ENCODE assay signal across 19 cellular contexts in the genomic region with DNA sequence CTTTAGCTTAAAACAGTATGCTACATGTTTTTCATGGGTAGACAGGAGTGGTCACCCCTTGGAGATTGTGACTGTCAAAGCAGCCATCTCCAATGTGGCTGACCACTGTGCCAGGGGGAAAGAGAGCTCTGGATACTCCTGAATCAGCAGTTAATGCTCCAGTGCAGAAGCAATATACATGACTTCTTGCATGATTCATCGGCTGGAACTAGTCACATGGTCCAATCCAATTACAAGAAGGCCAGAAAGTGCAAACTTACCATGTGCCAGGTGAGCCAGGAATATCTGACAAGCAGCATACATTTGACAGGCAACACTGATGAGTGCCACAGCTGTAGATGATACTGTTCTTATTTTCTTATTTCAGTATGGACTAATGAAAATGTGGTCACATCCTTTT.
DNase-seq lines count a peak whose midpoint lies in the region; ATAC-seq, FAIRE-seq and TF ChIP-seq lines count a peak whose summit lies in the region.
"Had no signal": no experiment of that assay in that cellular context is flagged by ENCODE, and none has a peak within 500 bp of the region (broad histone marks: within the 10 kb centered on the region; RNA-seq: fewer than 3 reads in every experiment).

No MANE protein-coding gene starts in this region.

- H4K20me1 ChIP-seq in endothelial cell of umbilical vein (replicated peaks; ENCODE audit: control insufficient read depth, extremely low read depth, insufficient read depth, low read length) (no peaks in the 10 kb centered on the region), osteoblast (ENCODE audit: insufficient read depth, low read length) (no peaks in the 10 kb centered on the region)
- H4K20me1 ChIP-seq: BLaER1 treated with 17β-estradiol and CSF1 and Interleukin-3, amounts not matched to agents 10 nM and 100 nM had no signal

- H3K9me3 ChIP-seq in endothelial cell of umbilical vein (replicated peaks; ENCODE audit: control insufficient read depth, insufficient read depth, low read length) (no peaks in the 10 kb centered on the region), osteoblast (ENCODE audit: low read depth, low read length) (no peaks in the 10 kb centered on the region), thyroid gland (no peaks in the 10 kb centered on the region)
- H3K9me3 ChIP-seq: thoracic aorta had no signal

- H3K4me1 ChIP-seq in endothelial cell of umbilical vein (ENCODE audit: control insufficient read depth, extremely low read depth, insufficient read depth, low read length) (peaks cover 2% of the 10 kb centered on the region), osteoblast (ENCODE audit: insufficient read depth, low read length) (peaks cover 38% of the 10 kb centered on the region), thyroid gland (peaks cover 8 to 24% of the 10 kb centered on the region in 2 donors)

- FAIRE-seq in endothelial cell of umbilical vein (lab: Jason Lieb, UNC) = no peak
- FAIRE-seq: islet of Langerhans had no signal

- H3K4me3 ChIP-seq in endothelial cell of umbilical vein (replicated peaks in 1 of 3; ENCODE audit: insufficient read depth in 1 of 3, low read depth in 1 of 3, low read length in 3 of 3) = no peak overlapping the region
- H3K4me3 ChIP-seq in osteoblast (ENCODE audit: insufficient read depth, low read length) = no peak overlapping the region
- H3K4me3 ChIP-seq in thyroid gland (replicated peaks in 1 of 3) = no peak overlapping the region
- H3K4me3 ChIP-seq: BLaER1 treated with 17β-estradiol and CSF1 and Interleukin-3, amounts not matched to agents 10 nM and 100 nM; thoracic aorta had no signal

- no peak overlapping the region for H2AFZ ChIP-seq in endothelial cell of umbilical vein (ENCODE audit: low read depth, low read length)
- no peak overlapping the region for H2AFZ ChIP-seq in osteoblast (ENCODE audit: low read length)

- H3K27ac ChIP-seq in endothelial cell of umbilical vein (ENCODE audit: insufficient read depth, low read depth, low read length) (no peak overlapping the region), osteoblast (ENCODE audit: low read depth, low read length) (peak overlapping the region; percentile 59), thyroid gland (no peak overlapping the region)
- H3K27ac ChIP-seq: BLaER1 treated with 17β-estradiol and CSF1 and Interleukin-3, amounts not matched to agents 10 nM and 100 nM; thoracic aorta had no signal

- DNase-seq in HPDE6-E6E7 (ENCODE audit: extremely low spot score) (peak; percentile 9), RPMI8226 (peak; percentile 14), endothelial cell of umbilical vein (ENCODE audit: low read depth, low spot score) (peak; percentile 12), osteoblast (ENCODE audit: insufficient read length, low spot score, missing footprints) (no peak), thyroid gland (no peak), iPS-NIHi11 (ENCODE audit: low spot score) (no peak)
- DNase-seq: activated CD8-positive, alpha-beta memory T cell treated with anti-CD3 and anti-CD28 coated beads, Interleukin-2, amount 50 U/mL, for 4 hours; activated naive CD4-positive, alpha-beta T cell treated with Interleukin-2 at 50 U/mL for 16 hours; caudate nucleus; DMS79; effector memory CD8-positive, alpha-beta T cell; MM.1S; NCI-H1930; NCI-H524 treated with DMSO at 0.1 percent for 48 hours; stimulated activated CD4-positive, alpha-beta T cell treated with anti-CD3 and anti-CD28 coated beads, Interleukin-4, amount 100 ng/mL, for 24 hours had no signal

- dilution Hi-C loops in endothelial cell of umbilical vein (cut with MboI; ENCODE audit: extremely low pct_ligation_motif_present, low sequenced_read_pairs) = no loop called here

- TF ChIP-seq CTCF in endothelial cell of umbilical vein (IDR thresholded peaks at IDR 0.05; ENCODE audit: extremely low read depth in 1 of 2, insufficient read depth in 1 of 2, low read depth in 1 of 2, low read length in 2 of 2) (no peak), osteoblast (IDR thresholded peaks at IDR 0.05; ENCODE audit: extremely low read depth, low read depth, low read length) (no peak), thyroid gland (IDR thresholded peaks at IDR 0.05) (no peak)

- H3K27me3 ChIP-seq in endothelial cell of umbilical vein (ENCODE audit: control insufficient read depth in 2 of 2, insufficient read depth in 2 of 2, low read length in 2 of 2) (no peaks in the 10 kb centered on the region), osteoblast (ENCODE audit: insufficient read depth, low read length) (peaks cover 5% of the 10 kb centered on the region), thyroid gland (no peaks in the 10 kb centered on the region)
- H3K27me3 ChIP-seq: BLaER1 treated with 17β-estradiol and CSF1 and Interleukin-3, amounts not matched to agents 10 nM and 100 nM had no signal

- no peak overlapping the region for H3K9ac ChIP-seq in endothelial cell of umbilical vein (replicated peaks; ENCODE audit: extremely low read depth, insufficient read depth, low read length)
- H3K9ac ChIP-seq: BLaER1 treated with 17β-estradiol and CSF1 and Interleukin-3, amounts not matched to agents 10 nM and 100 nM had no signal

- intact Hi-C loops in endothelial cell of umbilical vein (cut with micrococcal nuclease) (no loop called here), thyroid gland (cut with DNase I) (no loop called here)

- no peaks in the 10 kb centered on the region for H3K79me2 ChIP-seq in endothelial cell of umbilical vein (ENCODE audit: control insufficient read depth, insufficient read depth, low read length)
- no peaks in the 10 kb centered on the region for H3K79me2 ChIP-seq in osteoblast (ENCODE audit: insufficient read depth, low read length)

- TF ChIP-seq POLR2A in endothelial cell of umbilical vein (IDR thresholded peaks at IDR 0.05; ENCODE audit: low read depth, low read length) (no peak), thyroid gland (IDR thresholded peaks at IDR 0.05) (no peak)

- CTCF ChIA-PET in endothelial cell of umbilical vein (lab: Charles Lee) = no interaction called here

- no TSS peak for BruUV-seq in endothelial cell of umbilical vein (replicated peaks; lab: Mats Ljungman, UMichigan)

- H3K9me1 ChIP-seq in endothelial cell of umbilical vein (replicated peaks; ENCODE audit: control insufficient read depth, extremely low read depth, insufficient read depth, low read length) = no peaks in the 10 kb centered on the region

- no peak for ATAC-seq in HG02885 (IDR thresholded peaks at IDR 0.05; ENCODE audit: poor library complexity, unreplicated experiment)
- ATAC-seq: effector memory CD8-positive, alpha-beta T cell had no signal

- H3K4me2 ChIP-seq in endothelial cell of umbilical vein (ENCODE audit: insufficient read depth, low read length) (no peak overlapping the region), osteoblast (ENCODE audit: insufficient read depth, low read length) (peak overlapping the region; percentile 31)
- H3K4me2 ChIP-seq: BLaER1 treated with 17β-estradiol and CSF1 and Interleukin-3, amounts not matched to agents 10 nM and 100 nM had no signal

- WGBS in thyroid gland, 2 donors = 22 to 35% methylated on average over 1 of the region's 1 CpG

- POLR2A ChIA-PET in endothelial cell of umbilical vein (lab: Charles Lee) = no interaction called here

- H3K36me3 ChIP-seq in endothelial cell of umbilical vein (ENCODE audit: control insufficient read depth in 2 of 2, extremely low read depth in 1 of 2, insufficient read depth in 2 of 2, low read length in 2 of 2) = no peaks in the 10 kb centered on the region
- no peaks in the 10 kb centered on the region for H3K36me3 ChIP-seq in osteoblast (ENCODE audit: insufficient read depth, low read length)
- H3K36me3 ChIP-seq in thyroid gland = no peaks in the 10 kb centered on the region
- H3K36me3 ChIP-seq: BLaER1 treated with 17β-estradiol and CSF1 and Interleukin-3, amounts not matched to agents 10 nM and 100 nM; thoracic aorta had no signal

TF ChIP-seq in endothelial cell of umbilical vein, 7 proteins besides CTCF, POLR2A, EP300 and RAD21:
- TF ChIP-seq FOS (IDR thresholded peaks at IDR 0.05; ENCODE audit: borderline replicate concordance, insufficient read depth, low read length) (peak; percentile 8), GATA2 (IDR thresholded peaks at IDR 0.05; ENCODE audit: insufficient read depth, insufficient read length, low read depth, low read length) (no peak), EZH2 (IDR thresholded peaks at IDR 0.05; ENCODE audit: borderline replicate concordance, low read depth, low read length, severe bottlenecking) (no peak), JUN (IDR thresholded peaks at IDR 0.05; ENCODE audit: borderline replicate concordance, insufficient read depth, insufficient read length, low read depth) (no peak), MYC (IDR thresholded peaks at IDR 0.05; ENCODE audit: low read depth, low read length) (no peak), POLR2AphosphoS5 (IDR thresholded peaks at IDR 0.05; ENCODE audit: insufficient read depth, low read depth, low read length) (no peak)
- TF ChIP-seq, protein P1, sequence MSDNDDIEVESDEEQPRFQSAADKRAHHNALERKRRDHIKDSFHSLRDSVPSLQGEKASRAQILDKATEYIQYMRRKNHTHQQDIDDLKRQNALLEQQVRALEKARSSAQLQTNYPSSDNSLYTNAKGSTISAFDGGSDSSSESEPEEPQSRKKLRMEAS (IDR thresholded peaks at IDR 0.05; ENCODE audit: insufficient read depth, insufficient read length) = no peak

Comparison
In these comparisons a context has a peak if more than half of its experiments do, and no peak if none do; other contexts are left out.
1. DNase-seq: peak in HPDE6-E6E7 (single experiment), RPMI8226 (single experiment) and endothelial cell of umbilical vein (single experiment); none in osteoblast (single experiment), thyroid gland (0 of 2) and iPS-NIHi11 (single experiment).